In the genomic region with DNA sequence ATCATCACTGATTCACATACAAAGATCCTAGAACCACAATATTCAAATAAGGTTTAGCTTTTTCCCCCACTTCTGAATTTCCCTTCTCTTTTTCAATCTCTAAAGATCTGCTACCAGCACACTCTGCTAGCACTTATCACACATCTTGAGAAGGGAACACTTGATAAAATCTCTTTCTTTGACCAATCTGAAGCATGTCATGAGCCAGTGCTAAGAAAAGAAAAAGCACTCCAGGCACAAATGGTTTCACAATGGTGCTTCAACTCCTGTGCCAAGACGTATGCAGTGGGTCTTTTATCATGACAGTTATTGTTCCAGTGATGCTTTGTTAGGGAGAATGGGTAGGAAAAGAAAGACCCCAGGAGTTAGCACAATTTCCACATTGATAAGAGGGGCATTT, we compare ENCODE assay signal across 25 cellular contexts.
"Had no signal": no experiment of that assay in that cellular context is flagged by ENCODE, and none has a peak within 500 bp of the region (broad histone marks: within the 10 kb centered on the region; RNA-seq: fewer than 3 reads in every experiment).

No MANE protein-coding gene starts in this region.

- H3K9me3 ChIP-seq: adrenal gland, body of pancreas, colonic mucosa, esophagus squamous epithelium had no signal

- ATAC-seq: activated T-cell treated with anti-CD3 and anti-CD28 coated beads, Interleukin-2, amount 50 U/mL, for 4 hours; activated T-helper 17 cell treated with anti-CD3 and anti-CD28 coated beads, Interleukin-2, amount 50 U/mL, for 72 hours; body of pancreas had no signal

- H3K4me1 Mint-ChIP-seq: activated CD4-positive, alpha-beta memory T cell treated with anti-CD3 and anti-CD28 coated beads, Interleukin-2, amount 10 ng/mL, durations not matched to agents 7 days and 5 days; activated CD4-positive, alpha-beta T cell treated with anti-CD3 and anti-CD28 coated beads, Interleukin-2, amount 10 ng/mL, durations not matched to agents 7 days and 5 days; activated T-helper 17 cell treated with anti-CD3 and anti-CD28 coated beads, Interleukin-2, amount 50 U/mL, for 72 hours had no signal

- H3K27me3 Mint-ChIP-seq: activated CD4-positive, alpha-beta memory T cell treated with anti-CD3 and anti-CD28 coated beads, Interleukin-2, amount 10 ng/mL, durations not matched to agents 7 days and 5 days; activated CD4-positive, alpha-beta T cell treated with anti-CD3 and anti-CD28 coated beads, Interleukin-2, amount 10 ng/mL, durations not matched to agents 7 days and 5 days; activated naive CD8-positive, alpha-beta T cell; activated T-helper 17 cell treated with anti-CD3 and anti-CD28 coated beads, Interleukin-2, amount 50 U/mL, for 72 hours had no signal

- H3K36me3 Mint-ChIP-seq: activated naive CD8-positive, alpha-beta T cell had no signal

- H3K4me3 Mint-ChIP-seq: activated CD4-positive, alpha-beta memory T cell treated with anti-CD3 and anti-CD28 coated beads, Interleukin-2, amount 10 ng/mL, durations not matched to agents 7 days and 5 days; activated CD4-positive, alpha-beta T cell treated with anti-CD3 and anti-CD28 coated beads, Interleukin-2, amount 10 ng/mL, durations not matched to agents 7 days and 5 days; activated naive CD8-positive, alpha-beta T cell; activated T-cell treated with anti-CD3 and anti-CD28 coated beads, Interleukin-2, amount 50 U/mL, for 4 hours; activated T-helper 17 cell treated with anti-CD3 and anti-CD28 coated beads, Interleukin-2, amount 50 U/mL, for 72 hours had no signal

- H3K27ac ChIP-seq: adrenal gland, body of pancreas, colonic mucosa, epithelial cell of prostate, esophagus squamous epithelium had no signal

- H3K27ac Mint-ChIP-seq: activated CD4-positive, alpha-beta memory T cell treated with anti-CD3 and anti-CD28 coated beads, Interleukin-2, amount 10 ng/mL, durations not matched to agents 7 days and 5 days; activated CD4-positive, alpha-beta T cell treated with anti-CD3 and anti-CD28 coated beads, Interleukin-2, amount 10 ng/mL, durations not matched to agents 7 days and 5 days; activated naive CD8-positive, alpha-beta T cell; activated T-helper 17 cell treated with anti-CD3 and anti-CD28 coated beads, Interleukin-2, amount 50 U/mL, for 72 hours had no signal

- H3K36me3 ChIP-seq: adrenal gland, colonic mucosa, esophagus squamous epithelium had no signal

- DNase-seq: activated CD4-positive, alpha-beta memory T cell treated with anti-CD3 and anti-CD28 coated beads, Interleukin-2, amount 10 ng/mL, durations not matched to agents 7 days and 5 days; activated CD4-positive, alpha-beta T cell treated with anti-CD3 and anti-CD28 coated beads for 1 hour; activated CD4-positive, alpha-beta T cell treated with anti-CD3 and anti-CD28 coated beads for 4 hours; activated CD4-positive, alpha-beta T cell treated with anti-CD3 and anti-CD28 coated beads, Interleukin-2, amount 10 ng/mL, durations not matched to agents 7 days and 5 days; activated CD4-positive, alpha-beta T cell treated with anti-CD3 and anti-CD28 coated beads, Interleukin-2, amount 50 U/mL, for 4 hours; activated CD4-positive, CD25-positive, alpha-beta regulatory T cell; activated CD8-positive, alpha-beta memory T cell treated with anti-CD3 and anti-CD28 coated beads, Interleukin-2, amount 50 U/mL, for 48 hours; activated effector memory CD4-positive, alpha-beta T cell treated with Interleukin-2 at 50 U/mL for 16 hours; activated gamma-delta T cell treated with Interleukin-2 at 50 U/mL for 16 hours; activated naive CD4-positive, alpha-beta T cell treated with anti-CD3 and anti-CD28 coated beads, Interleukin-2, amount 50 U/mL, for 16 hours; activated naive CD4-positive, alpha-beta T cell treated with Interleukin-2 at 50 U/mL for 16 hours; activated T-cell treated with anti-CD3 and anti-CD28 coated beads, Interleukin-2, amount 50 U/mL, for 4 hours; adrenal gland; amygdala; aorta; body of pancreas; caudate nucleus; colonic mucosa; effector CD8-positive, alpha-beta T cell; esophagus squamous epithelium; foreskin melanocyte; T-helper 2 cell had no signal

- H3K4me3 ChIP-seq: adrenal gland, body of pancreas, colonic mucosa, esophagus squamous epithelium had no signal

- H3K27me3 ChIP-seq: adrenal gland, body of pancreas, colonic mucosa, esophagus squamous epithelium had no signal

- H3K4me1 ChIP-seq: adrenal gland, body of pancreas, colonic mucosa, esophagus squamous epithelium had no signal
